11 cellular contexts compared by ENCODE assay signal in the genomic region with DNA sequence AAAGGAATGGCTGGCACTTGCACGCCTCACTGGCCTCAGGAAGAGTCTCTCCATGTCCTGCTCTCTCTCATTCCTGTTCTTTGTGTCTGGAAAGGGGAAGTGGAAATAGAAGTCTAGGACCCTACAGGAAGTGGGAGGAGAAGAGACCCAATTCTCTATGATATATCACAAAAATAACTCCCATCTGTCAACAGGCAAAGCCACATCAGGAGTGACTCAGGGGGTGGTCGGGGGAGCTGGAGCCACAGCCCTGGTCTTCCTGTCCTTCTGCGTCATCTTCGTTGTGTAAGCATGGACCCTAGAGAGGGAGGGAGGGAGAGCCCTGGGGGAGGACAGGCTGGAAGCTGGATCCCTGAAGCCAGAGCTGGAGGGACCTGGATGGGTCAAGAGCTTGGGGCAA. TPM values are rescaled to one million over a fixed set of nuclear protein-coding genes. Genes with fewer than 3 reads are reported as not detected.
DNase-seq lines count a peak whose midpoint lies in the region; ATAC-seq and TF ChIP-seq lines count a peak whose summit lies in the region.
"Had no signal": no experiment of that assay in that cellular context is flagged by ENCODE, and none has a peak within 500 bp of the region (broad histone marks: within the 10 kb centered on the region; RNA-seq: fewer than 3 reads in every experiment).

No MANE protein-coding gene starts in this region.

- H3K36me3 ChIP-seq in OCI-LY7 (ENCODE audit: insufficient read depth, low read length) (no peaks in the 10 kb centered on the region), parathyroid adenoma (ENCODE audit: control insufficient read depth, insufficient read depth, low read length) (no peaks in the 10 kb centered on the region), uterus (no peaks in the 10 kb centered on the region)

- no peak overlapping the region for H3K9ac ChIP-seq in parathyroid adenoma

- H3K27ac Mint-ChIP-seq in dendritic cell treated with granulocyte-macrophage colony-stimulating factor and Interleukin-4, amounts not matched to agents 40 ng/mL and 50 ng/mL, for 4 days = peak overlapping the region; percentile 97

- H3K79me2 ChIP-seq in OCI-LY7 (ENCODE audit: insufficient read depth, low read depth, low read length) = no peaks in the 10 kb centered on the region
- peaks cover 11% of the 10 kb centered on the region for H3K79me2 ChIP-seq in parathyroid adenoma

- H3K36me3 Mint-ChIP-seq in dendritic cell treated with granulocyte-macrophage colony-stimulating factor and Interleukin-4, amounts not matched to agents 40 ng/mL and 50 ng/mL, for 4 days (ENCODE audit: low read depth) = peaks cover 67% of the 10 kb centered on the region
- H3K36me3 Mint-ChIP-seq: naive B cell had no signal

- intact Hi-C loops in OCI-LY7 (cut with micrococcal nuclease; ENCODE audit: unreplicated experiment) = no loop called here
- intact Hi-C loops in dendritic cell treated with granulocyte-macrophage colony-stimulating factor and Interleukin-4, amounts not matched to agents 40 ng/mL and 50 ng/mL, for 4 days (cut with micrococcal nuclease) = no loop called here
- intact Hi-C loops in uterus (cut with DNase I; ENCODE audit: low total_unique reads) = no loop called here

- H2AFZ ChIP-seq in OCI-LY7 (ENCODE audit: low read length) (no peak overlapping the region), parathyroid adenoma (no peak overlapping the region)

- ATAC-seq in HG03139 (IDR thresholded peaks at IDR 0.05; ENCODE audit: unreplicated experiment) = no peak
- no peak for ATAC-seq in GM19452 (IDR thresholded peaks at IDR 0.05; ENCODE audit: unreplicated experiment)

- H3K27ac ChIP-seq in OCI-LY7 (ENCODE audit: low read depth, low read length, poor library complexity, severe bottlenecking) (no peak overlapping the region), parathyroid adenoma (peak overlapping the region; percentile 94), uterus (no peak overlapping the region)

- peak overlapping the region; percentile 88 for H3K4me3 Mint-ChIP-seq in dendritic cell treated with granulocyte-macrophage colony-stimulating factor and Interleukin-4, amounts not matched to agents 40 ng/mL and 50 ng/mL, for 4 days
- H3K4me3 Mint-ChIP-seq: naive B cell had no signal

- CTCF ChIA-PET in OCI-LY7 (lab: Charles Lee; ENCODE audit: unreplicated experiment) = no interaction called here

- no peaks in the 10 kb centered on the region for H3K9me2 ChIP-seq in OCI-LY7 (ENCODE audit: insufficient read depth, low read length)

- POLR2A ChIA-PET in OCI-LY7 (lab: Charles Lee) = no interaction called here

- peak overlapping the region; percentile 44; the same call in 1 of the 2 replicates for H3K4me2 ChIP-seq in OCI-LY7 (ENCODE audit: low read length)
- H3K4me2 ChIP-seq in parathyroid adenoma (ENCODE audit: low read length) = no peak overlapping the region

- no TSS peak for BruUV-seq in OCI-LY7 (replicated peaks; lab: Mats Ljungman, UMichigan)

- H3K27me3 Mint-ChIP-seq in dendritic cell treated with granulocyte-macrophage colony-stimulating factor and Interleukin-4, amounts not matched to agents 40 ng/mL and 50 ng/mL, for 4 days = no peaks in the 10 kb centered on the region

- H3K4me1 ChIP-seq in OCI-LY7 (ENCODE audit: insufficient read depth, low read length, poor library complexity, severe bottlenecking) (peaks cover 23% of the 10 kb centered on the region), parathyroid adenoma (peaks cover 70% of the 10 kb centered on the region), uterus (no peaks in the 10 kb centered on the region)

- H3K27me3 ChIP-seq in parathyroid adenoma (ENCODE audit: control insufficient read depth, insufficient read depth, low read length) (no peaks in the 10 kb centered on the region), uterus (no peaks in the 10 kb centered on the region)

- H3K9me3 ChIP-seq in OCI-LY7 (ENCODE audit: low read length) = no peaks in the 10 kb centered on the region
- no peaks in the 10 kb centered on the region for H3K9me3 ChIP-seq in parathyroid adenoma (ENCODE audit: control insufficient read depth, low read length)
- H3K9me3 ChIP-seq in uterus = no peaks in the 10 kb centered on the region

- H3K4me1 Mint-ChIP-seq in dendritic cell treated with granulocyte-macrophage colony-stimulating factor and Interleukin-4, amounts not matched to agents 40 ng/mL and 50 ng/mL, for 4 days (ENCODE audit: low read depth) = peaks cover 95% of the 10 kb centered on the region

- H4K20me1 ChIP-seq in OCI-LY7 (ENCODE audit: insufficient read depth, low read length) = no peaks in the 10 kb centered on the region

- TF ChIP-seq POLR2A in uterus (IDR thresholded peaks at IDR 0.05) = no peak

- no peaks in the 10 kb centered on the region for H3K9me3 Mint-ChIP-seq in dendritic cell treated with granulocyte-macrophage colony-stimulating factor and Interleukin-4, amounts not matched to agents 40 ng/mL and 50 ng/mL, for 4 days
- H3K9me3 Mint-ChIP-seq: naive B cell had no signal

- DNase-seq in Daoy (ENCODE audit: low read depth) = peak; percentile 84
- no peak for DNase-seq in OCI-LY7 (ENCODE audit: low spot score)
- DNase-seq in NCI-H446 treated with DMSO at 0.1 percent for 48 hours (lab: John Stamatoyannopoulos, UW) = no peak
- no peak for DNase-seq in uterus
- DNase-seq: DND-41, naive B cell, T1000 had no signal

- no peak overlapping the region for H3K4me3 ChIP-seq in OCI-LY7 (ENCODE audit: low read depth, low read length, poor library complexity, severe bottlenecking)
- H3K4me3 ChIP-seq in parathyroid adenoma (ENCODE audit: low read depth, low read length) = no peak overlapping the region
- H3K4me3 ChIP-seq in uterus = no peak overlapping the region

- TF ChIP-seq CTCF in OCI-LY7 (conservative IDR thresholded peaks at IDR 0.05; ENCODE audit: low read length) = no peak
- no peak for TF ChIP-seq CTCF in parathyroid adenoma (IDR thresholded peaks at IDR 0.05)
- no peak for TF ChIP-seq CTCF in uterus (IDR thresholded peaks at IDR 0.05)

RNA-seq across cellular contexts. Expression of gene SIGLEC9, which starts 3.0 kb away (rescaled TPM):
- total RNA-seq in Daoy (2014; rRNA removed; shearing (Covaris generic)) = not detected in 2 replicates
- total RNA-seq in OCI-LY7 (2014; rRNA removed; shearing (Covaris generic)) = not detected in 2 replicates
- total RNA-seq in OCI-LY7 (2022) (not detected in 2 replicates), uterus (1 to 10 TPM in 3 of 4 donors, under 1 TPM in 1; 0.51 to 2.6 (median 1.7) TPM)

RNA-seq across cellular contexts. Expression of gene SIGLEC7, which starts 14.3 kb away (rescaled TPM):
- total RNA-seq in Daoy (2014; rRNA removed; shearing (Covaris generic)) = not detected in 2 replicates
- total RNA-seq in OCI-LY7 (2014; rRNA removed; shearing (Covaris generic)) = not detected in 2 replicates
- total RNA-seq in OCI-LY7 (2022) (not detected in 2 replicates), uterus (under 1 TPM in 2 of 4 donors, not detected in 2; 0.14 to 0.59 TPM)

RNA-seq across cellular contexts. Expression of gene CTU1, which starts 19.5 kb away (rescaled TPM):
- 19.5 and 32.4 TPM in 2 replicates for total RNA-seq in Daoy (2014; rRNA removed; shearing (Covaris generic))
- total RNA-seq in OCI-LY7 (2014; rRNA removed; shearing (Covaris generic)) = 9.6 and 13.3 TPM in 2 replicates
- total RNA-seq in OCI-LY7 (2022) = 6.9 and 8.3 TPM in 2 replicates
- total RNA-seq in uterus = 10 to 100 TPM in 1 of 4 donors, 1 to 10 TPM in 2, not detected in 1; 7.8 to 27.7 (median 8.4) TPM

RNA-seq across cellular contexts. Expression of gene KLK14, which starts 45.1 kb away (rescaled TPM):
- not detected in 2 replicates for total RNA-seq in Daoy (2014; rRNA removed; shearing (Covaris generic))
- total RNA-seq in OCI-LY7 (2014; rRNA removed; shearing (Covaris generic)) = not detected in 2 replicates
- total RNA-seq in OCI-LY7 (2022) (0.84 and 0.89 TPM in 2 replicates), uterus (under 1 TPM in 1 of 4 donors, not detected in 3; 0.76 TPM)
